In genomic region chr16:5730783-5731182, GRCh38 we compare ENCODE assay signal across 8 cellular contexts.
"Had no signal": no experiment of that assay in that cellular context is flagged by ENCODE, and none has a peak within 500 bp of the region (broad histone marks: within the 10 kb centered on the region; RNA-seq: fewer than 3 reads in every experiment).

No MANE protein-coding gene starts in this region.

- H3K27ac Mint-ChIP-seq: GM23338, HFFc6, IgD-negative memory B cell had no signal

- DNase-seq: H7, HCEC 1CT, HFFc6, Karpas-422, KBM-7 had no signal

- ATAC-seq: GM23338 had no signal

- H3K4me1 Mint-ChIP-seq: IgD-negative memory B cell had no signal

- H3K9me3 Mint-ChIP-seq: GM23338 had no signal

- H3K36me3 Mint-ChIP-seq: IgD-negative memory B cell had no signal

- H3K27ac ChIP-seq: KMS-11 had no signal

- H3K4me2 ChIP-seq: GM23338, KMS-11 had no signal

- H3K4me3 ChIP-seq: GM23338 had no signal

- H3K27me3 Mint-ChIP-seq: IgD-negative memory B cell had no signal

- H3K4me3 Mint-ChIP-seq: GM23338, HFFc6, IgD-negative memory B cell had no signal

- H3K9ac ChIP-seq: KMS-11 had no signal

- H2AFZ ChIP-seq: GM23338 had no signal
